8 cellular contexts compared by ENCODE assay signal in genomic region chr2:72148391-72148974, GRCh38. TPM values are rescaled to one million over a fixed set of nuclear protein-coding genes. Genes with fewer than 3 reads are reported as not detected.
A peak's percentile ranks its signal among the peaks of the same experiment; 100 is the strongest.
DNase-seq lines count a peak whose midpoint lies in the region; ATAC-seq and TF ChIP-seq lines count a peak whose summit lies in the region.

No MANE protein-coding gene starts in this region.

- H3K36me3 ChIP-seq in ES-I3 (ENCODE audit: insufficient read depth, low read length), result no peaks in the 10 kb centered on the region
- no peaks in the 10 kb centered on the region for H3K36me3 ChIP-seq in Peyer's patch
- H3K36me3 ChIP-seq in neuron (ENCODE audit: insufficient read depth, low read length), result no peaks in the 10 kb centered on the region

- H3K4me1 ChIP-seq in ES-I3 (ENCODE audit: insufficient read depth, low read length) (no peaks in the 10 kb centered on the region; the same call in 1 of the 2 replicates), Peyer's patch (peaks cover 4 to 66% (median 36%) of the 10 kb centered on the region in 4 donors), neuron (ENCODE audit: insufficient read depth, low read length) (peaks cover 46% of the 10 kb centered on the region)

- peak overlapping the region; percentile 47; the same call in 1 of the 2 replicates for H3K9ac ChIP-seq in ES-I3 (ENCODE audit: low read depth, low read length)

- H2AFZ ChIP-seq in neuron (ENCODE audit: low read depth, low read length), result no peak overlapping the region

- H3K9me3 Mint-ChIP-seq in endothelial cell (ENCODE audit: unreplicated experiment), result peaks cover 5% of the 10 kb centered on the region

- H3K4me3 Mint-ChIP-seq in endothelial cell (ENCODE audit: unreplicated experiment), result peak overlapping the region; percentile 88

- TF ChIP-seq POLR2A in Peyer's patch (IDR thresholded peaks at IDR 0.05), result no peak

- H3K27me3 ChIP-seq in Peyer's patch (peaks cover 0 to 53% of the 10 kb centered on the region in 2 donors), neuron (ENCODE audit: insufficient read depth, low read length) (peaks cover 65% of the 10 kb centered on the region)

- H3K4me3 ChIP-seq in Peyer's patch, result peak overlapping the region; percentile 22 to 56 (median 44)
- H3K4me3 ChIP-seq in neuron (ENCODE audit: low read length), result peak overlapping the region; percentile 43

- TF ChIP-seq CTCF in Peyer's patch (IDR thresholded peaks at IDR 0.05) (no peak), endothelial cell (IDR thresholded peaks at IDR 0.05; ENCODE audit: unreplicated experiment) (no peak)

- H3K27ac ChIP-seq in Peyer's patch, result no peak overlapping the region

- H3K36me3 Mint-ChIP-seq in endothelial cell (ENCODE audit: low read depth, unreplicated experiment), result peaks cover 6% of the 10 kb centered on the region

- H3K27me3 Mint-ChIP-seq in endothelial cell (ENCODE audit: unreplicated experiment), result peaks cover 48% of the 10 kb centered on the region

- H3K9me3 ChIP-seq in ES-I3 (ENCODE audit: control insufficient read depth, insufficient read depth, low read length) (no peaks in the 10 kb centered on the region), Peyer's patch (no peaks in the 10 kb centered on the region), neuron (ENCODE audit: low read length) (peaks cover 2% of the 10 kb centered on the region)

- ATAC-seq in GM21367 (IDR thresholded peaks at IDR 0.05; ENCODE audit: unreplicated experiment), result no peak

- DNase-seq in Peyer's patch, result peak; percentile 14 to 46 (median 26)
- DNase-seq in endothelial cell (ENCODE audit: low spot score), result no peak
- DNase-seq in NCI-H524 (lab: John Stamatoyannopoulos, UW), result no peak
- DNase-seq in cerebellar nuclear complex (lab: John Stamatoyannopoulos, UW), result no peak
- no peak for DNase-seq in iPS-NIHi7 (ENCODE audit: extremely low spot score)

- peaks cover 45% of the 10 kb centered on the region for H3K4me1 Mint-ChIP-seq in endothelial cell (ENCODE audit: unreplicated experiment)

- no peak overlapping the region for H3K27ac Mint-ChIP-seq in endothelial cell (ENCODE audit: unreplicated experiment)

RNA-seq across cellular contexts. Expression of gene CYP26B1, which starts 0.8 kb away (rescaled TPM):
- total RNA-seq in Peyer's patch (1 to 10 TPM; 1.9 to 8.3 (median 5.2) TPM), endothelial cell (ENCODE audit: unreplicated experiment) (1.2 TPM)

Comparison
In these comparisons a context has a peak if more than half of its experiments do, and no peak if none do; other contexts are left out.
1. DNase-seq: peak in Peyer's patch (3 of 3); none in endothelial cell (single experiment), NCI-H524 (0 of 2), cerebellar nuclear complex (0 of 2) and iPS-NIHi7 (single experiment).